In genomic region chr1:109815809-109816791, GRCh38 we compare ENCODE assay signal across 9 cellular contexts. TPM values are rescaled to one million over a fixed set of nuclear protein-coding genes. Genes with fewer than 3 reads are reported as not detected.
DNase-seq lines count a peak whose midpoint lies in the region; ATAC-seq and TF ChIP-seq lines count a peak whose summit lies in the region.
"Had no signal": no experiment of that assay in that cellular context is flagged by ENCODE, and none has a peak within 500 bp of the region (broad histone marks: within the 10 kb centered on the region; RNA-seq: fewer than 3 reads in every experiment).

No MANE protein-coding gene starts in this region.

- H3K4me2 ChIP-seq in OCI-LY7 (ENCODE audit: low read length): peak overlapping the region; percentile 46

- H3K27ac ChIP-seq in OCI-LY7 (ENCODE audit: low read depth, low read length, poor library complexity, severe bottlenecking): peak overlapping the region; percentile 42

- DNase-seq in CD14-positive monocyte (ENCODE audit: low spot score): peak; percentile 89
- peak; percentile 83 for DNase-seq in OCI-LY7 (ENCODE audit: low spot score)
- peak; percentile 87 for DNase-seq in myocyte (ENCODE audit: low read depth)
- no peak for DNase-seq in stimulated activated CD4-positive, alpha-beta T cell treated with anti-CD3 and anti-CD28 coated beads, Interleukin-12 subunit alpha, Interleukin-12 subunit beta, amount 100 ng/mL, for 4 hours
- no peak for DNase-seq in immature natural killer cell
- DNase-seq in DMS114 treated with DMSO at 0.1 percent for 48 hours (lab: John Stamatoyannopoulos, UW; ENCODE audit: unreplicated experiment): no peak

- peak overlapping the region; percentile 1 for H3K4me3 ChIP-seq in OCI-LY7 (ENCODE audit: low read depth, low read length, poor library complexity, severe bottlenecking)

- H3K79me2 ChIP-seq in OCI-LY7 (ENCODE audit: insufficient read depth, low read depth, low read length): no peaks in the 10 kb centered on the region

- H3K4me3 Mint-ChIP-seq in CD14-positive monocyte (peak overlapping the region in 1 of 2 donors; percentile 39), immature natural killer cell (peak overlapping the region in 1 of 5 donors; percentile 30)

- H3K27me3 Mint-ChIP-seq in CD14-positive monocyte (ENCODE audit: low read depth in 3 of 3) (peaks cover 7 to 11% (median 11%) of the 10 kb centered on the region in 3 donors), immature natural killer cell (ENCODE audit: low read depth in 3 of 3) (peaks cover 0 to 12% (median 1%) of the 10 kb centered on the region in 3 donors)

- H3K4me1 ChIP-seq in OCI-LY7 (ENCODE audit: insufficient read depth, low read length, poor library complexity, severe bottlenecking): peaks cover 20% of the 10 kb centered on the region

- no TSS peak for BruUV-seq in OCI-LY7 (replicated peaks; lab: Mats Ljungman, UMichigan)

- H2AFZ ChIP-seq in OCI-LY7 (ENCODE audit: low read length): no peak overlapping the region

- H3K9me3 Mint-ChIP-seq in CD14-positive monocyte: peaks cover 2 to 10% (median 7%) of the 10 kb centered on the region in 7 donors
- peaks cover 0 to 5% (median 0%) of the 10 kb centered on the region in 6 donors for H3K9me3 Mint-ChIP-seq in immature natural killer cell

- no peaks in the 10 kb centered on the region for H3K36me3 ChIP-seq in OCI-LY7 (ENCODE audit: insufficient read depth, low read length)

- peak; percentile 86 for ATAC-seq in GM19328 (IDR thresholded peaks at IDR 0.05; ENCODE audit: unreplicated experiment)
- ATAC-seq in HG03139 (IDR thresholded peaks at IDR 0.05; ENCODE audit: unreplicated experiment): peak; percentile 78

- intact Hi-C loops in CD14-positive monocyte (cut with micrococcal nuclease): no loop called here
- intact Hi-C loops in OCI-LY7 (cut with micrococcal nuclease; ENCODE audit: unreplicated experiment): no loop called here

- H3K4me1 Mint-ChIP-seq in CD14-positive monocyte (peaks cover 77% of the 10 kb centered on the region), immature natural killer cell (no peaks in the 10 kb centered on the region)

- H3K36me3 Mint-ChIP-seq in CD14-positive monocyte (peaks cover 0 to 4% of the 10 kb centered on the region in 2 donors), immature natural killer cell (peaks cover 0 to 8% (median 3%) of the 10 kb centered on the region in 3 donors)

- H3K27ac Mint-ChIP-seq in CD14-positive monocyte: peak overlapping the region; percentile 81 to 94 (median 90)
- peak overlapping the region in 1 of 6 donors; percentile 12 for H3K27ac Mint-ChIP-seq in immature natural killer cell

- TF ChIP-seq CTCF in CD14-positive monocyte (IDR thresholded peaks at IDR 0.05) (peak; percentile 5), OCI-LY7 (conservative IDR thresholded peaks at IDR 0.05; ENCODE audit: low read length) (no peak)

- no peaks in the 10 kb centered on the region for H3K9me3 ChIP-seq in OCI-LY7 (ENCODE audit: low read length)

- no peaks in the 10 kb centered on the region for H3K9me2 ChIP-seq in OCI-LY7 (ENCODE audit: insufficient read depth, low read length)

- no peaks in the 10 kb centered on the region for H4K20me1 ChIP-seq in OCI-LY7 (ENCODE audit: insufficient read depth, low read length)

- CTCF ChIA-PET in OCI-LY7 (lab: Charles Lee; ENCODE audit: unreplicated experiment): interaction anchor here (0.7 to 0.9 kb wide), 2 partner anchors 14 to 169 kb away, joined by 3 read pairs; partner anchors contain the start of gene AHCYL1

- POLR2A ChIA-PET in OCI-LY7 (lab: Charles Lee): interaction anchor here (1.2 to 1.3 kb wide), 2 partner anchors 13 to 71 kb away, joined by 3 read pairs; no protein-coding TSS in a partner anchor

RNA-seq across cellular contexts. Expression of gene EPS8L3, which starts 52.4 kb away (rescaled TPM):
- polyA plus RNA-seq in CD14-positive monocyte (not detected), immature natural killer cell (under 1 TPM in 2 of 3 donors, not detected in 1; 0.09 to 0.13 TPM)
- not detected in 2 replicates for total RNA-seq in OCI-LY7 (2014; rRNA removed; shearing (Covaris generic))
- total RNA-seq in OCI-LY7 (2022) (not detected in 2 replicates), myocyte (not detected in 2 replicates)
- not detected for polyA plus RNA-seq in myocyte (2012)
- total RNA-seq: lung microvascular endothelial cell had no signal

Comparison
In these comparisons a context has a peak if more than half of its experiments do, and no peak if none do; other contexts are left out.
1. DNase-seq: peak in CD14-positive monocyte (single experiment), OCI-LY7 (single experiment) and myocyte (single experiment); none in stimulated activated CD4-positive, alpha-beta T cell treated with anti-CD3 and anti-CD28 coated beads, Interleukin-12 subunit alpha, Interleukin-12 subunit beta, amount 100 ng/mL, for 4 hours (single experiment), immature natural killer cell (0 of 3) and DMS114 treated with DMSO at 0.1 percent for 48 hours (single experiment).